8 cellular contexts compared by ENCODE assay signal in the genomic region with DNA sequence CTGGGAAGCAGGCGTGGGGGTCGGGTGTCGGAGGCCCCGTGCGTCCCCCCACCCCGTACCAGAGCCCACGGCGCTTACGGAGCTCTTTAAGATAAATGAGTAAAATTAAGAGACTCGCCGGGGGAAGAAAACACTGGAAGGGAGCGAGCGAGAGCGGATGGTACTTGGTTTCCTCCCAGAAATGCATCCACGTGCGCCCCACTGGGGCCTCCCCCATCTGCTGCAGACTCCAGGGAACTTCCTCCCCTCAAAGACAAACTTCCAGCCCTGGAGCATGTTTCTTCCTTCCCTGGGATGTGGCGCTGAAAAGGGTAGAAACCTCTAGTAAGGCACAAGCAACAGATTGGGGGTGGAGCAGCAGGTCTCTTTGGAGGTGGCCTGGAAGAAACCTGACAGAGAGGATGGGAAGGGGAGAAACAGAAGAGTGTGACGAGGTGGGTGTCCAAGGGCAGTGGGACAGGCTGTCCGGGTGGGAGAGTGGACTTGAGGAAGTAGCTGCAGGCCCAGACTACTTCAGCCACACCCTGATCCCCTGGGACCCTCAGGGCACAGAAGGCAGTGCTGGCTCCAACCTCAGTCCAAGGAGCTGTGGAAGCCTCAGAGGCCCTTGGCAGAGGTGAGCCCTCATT.
A peak's percentile ranks its signal among the peaks of the same experiment; 100 is the strongest.
DNase-seq lines count a peak whose midpoint lies in the region; ATAC-seq and TF ChIP-seq lines count a peak whose summit lies in the region.
"Not testable (repeated sequence)": the region's sequence is repeated elsewhere in the genome, so short reads cannot be mapped to it uniquely, and the experiment has no call there.

No MANE protein-coding gene starts in this region.

- not testable (repeated sequence) for H3K4me1 ChIP-seq in ES-I3 (ENCODE audit: insufficient read depth, low read length); Peyer's patch; mucosa of descending colon (ENCODE audit: low read depth); uterus
- peaks cover 24% of the 10 kb centered on the region for H3K4me1 ChIP-seq in left ventricle myocardium inferior

- H3K4me3 ChIP-seq in Peyer's patch, result peak overlapping the region; percentile 17 to 46 (median 32)
- peak overlapping the region; percentile 65 for H3K4me3 ChIP-seq in left ventricle myocardium inferior
- not testable (repeated sequence) for H3K4me3 ChIP-seq in mucosa of descending colon
- peak overlapping the region; percentile 48 for H3K4me3 ChIP-seq in skeletal muscle cell (ENCODE audit: low read depth, low read length)
- peak overlapping the region; percentile 32 to 40 for H3K4me3 ChIP-seq in uterus

- H3K27ac ChIP-seq in Peyer's patch, result peak overlapping the region in 3 of 4 donors; percentile 2 to 33 (median 9)
- peak overlapping the region; percentile 89 for H3K27ac ChIP-seq in left ventricle myocardium inferior (replicated peaks)
- H3K27ac ChIP-seq in uterus, result peak overlapping the region; percentile 83 to 87

- peaks cover 40% of the 10 kb centered on the region for H3K27me3 Mint-ChIP-seq in activated naive CD4-positive, alpha-beta T cell treated with anti-CD3 and anti-CD28 coated beads, Interleukin-2, amount 10 ng/mL, durations not matched to agents 7 days and 5 days
- H3K27me3 Mint-ChIP-seq in dendritic cell treated with granulocyte-macrophage colony-stimulating factor and Interleukin-4, amounts not matched to agents 40 ng/mL and 50 ng/mL, for 4 days, result peaks cover 16% of the 10 kb centered on the region

- peak overlapping the region; percentile 67 for H3K9ac ChIP-seq in ES-I3 (ENCODE audit: low read depth, low read length)

- H3K36me3 ChIP-seq in ES-I3 (ENCODE audit: insufficient read depth, low read length); Peyer's patch; left ventricle myocardium inferior; mucosa of descending colon (ENCODE audit: low read depth); uterus: not testable (repeated sequence)

- H3K27me3 ChIP-seq in Peyer's patch; left ventricle myocardium inferior (ENCODE audit: low read depth); uterus: not testable (repeated sequence)

- not testable (repeated sequence) for H3K27ac Mint-ChIP-seq in activated naive CD4-positive, alpha-beta T cell treated with anti-CD3 and anti-CD28 coated beads, Interleukin-2, amount 10 ng/mL, durations not matched to agents 7 days and 5 days; dendritic cell treated with granulocyte-macrophage colony-stimulating factor and Interleukin-4, amounts not matched to agents 40 ng/mL and 50 ng/mL, for 4 days

- H3K9me3 Mint-ChIP-seq in activated naive CD4-positive, alpha-beta T cell treated with anti-CD3 and anti-CD28 coated beads, Interleukin-2, amount 10 ng/mL, durations not matched to agents 7 days and 5 days; dendritic cell treated with granulocyte-macrophage colony-stimulating factor and Interleukin-4, amounts not matched to agents 40 ng/mL and 50 ng/mL, for 4 days: not testable (repeated sequence)

- CTCF ChIA-PET in activated naive CD4-positive, alpha-beta T cell treated with anti-CD3 and anti-CD28 coated beads, Interleukin-2, amount 10 ng/mL, durations not matched to agents 7 days and 5 days (lab: Charles Lee), result not testable (repeated sequence)

- peak; percentile 31 for ATAC-seq in mucosa of descending colon

- not testable (repeated sequence) for H3K4me1 Mint-ChIP-seq in activated naive CD4-positive, alpha-beta T cell treated with anti-CD3 and anti-CD28 coated beads, Interleukin-2, amount 10 ng/mL, durations not matched to agents 7 days and 5 days
- peaks cover 15% of the 10 kb centered on the region for H3K4me1 Mint-ChIP-seq in dendritic cell treated with granulocyte-macrophage colony-stimulating factor and Interleukin-4, amounts not matched to agents 40 ng/mL and 50 ng/mL, for 4 days (ENCODE audit: low read depth)

- H3K36me3 Mint-ChIP-seq in activated naive CD4-positive, alpha-beta T cell treated with anti-CD3 and anti-CD28 coated beads, Interleukin-2, amount 10 ng/mL, durations not matched to agents 7 days and 5 days; dendritic cell treated with granulocyte-macrophage colony-stimulating factor and Interleukin-4, amounts not matched to agents 40 ng/mL and 50 ng/mL, for 4 days (ENCODE audit: low read depth): not testable (repeated sequence)

- intact Hi-C loops in dendritic cell treated with granulocyte-macrophage colony-stimulating factor and Interleukin-4, amounts not matched to agents 40 ng/mL and 50 ng/mL, for 4 days (cut with micrococcal nuclease); left ventricle myocardium inferior (cut with micrococcal nuclease); mucosa of descending colon (cut with DNase I, micrococcal nuclease); uterus (cut with DNase I; ENCODE audit: low total_unique reads): not testable (repeated sequence)

- H3K4me3 Mint-ChIP-seq in activated naive CD4-positive, alpha-beta T cell treated with anti-CD3 and anti-CD28 coated beads, Interleukin-2, amount 10 ng/mL, durations not matched to agents 7 days and 5 days, result peak overlapping the region; percentile 61
- peak overlapping the region; percentile 55 for H3K4me3 Mint-ChIP-seq in dendritic cell treated with granulocyte-macrophage colony-stimulating factor and Interleukin-4, amounts not matched to agents 40 ng/mL and 50 ng/mL, for 4 days

- not testable (repeated sequence) for H3K9me3 ChIP-seq in ES-I3 (ENCODE audit: control insufficient read depth, insufficient read depth, low read length); Peyer's patch; left ventricle myocardium inferior (replicated peaks); mucosa of descending colon; uterus

- TF ChIP-seq POLR2A in Peyer's patch (IDR thresholded peaks at IDR 0.05); uterus (IDR thresholded peaks at IDR 0.05): not testable (repeated sequence)

- not testable (repeated sequence) for DNase-seq in Peyer's patch; activated naive CD4-positive, alpha-beta T cell treated with anti-CD3 and anti-CD28 coated beads, Interleukin-2, amount 10 ng/mL, durations not matched to agents 7 days and 5 days; left ventricle myocardium inferior; mucosa of descending colon; skeletal muscle cell (ENCODE audit: low read depth); uterus

- TF ChIP-seq CTCF in Peyer's patch (IDR thresholded peaks at IDR 0.05); left ventricle myocardium inferior (IDR thresholded peaks at IDR 0.05; ENCODE audit: borderline replicate concordance); mucosa of descending colon (IDR thresholded peaks at IDR 0.05); uterus (IDR thresholded peaks at IDR 0.05): not testable (repeated sequence)

Comparison
In these comparisons a context has a peak if more than half of its experiments do, and no peak if none do; other contexts are left out.
1. H3K27ac ChIP-seq: peak in every context shown above with its lines; median percentile 89 in left ventricle myocardium inferior; 85 in uterus; 9 in Peyer's patch.